14 cellular contexts compared by ENCODE assay signal in genomic region chr20:1357921-1358671, GRCh38. TPM values are rescaled to one million over a fixed set of nuclear protein-coding genes. Genes with fewer than 3 reads are reported as not detected.
A peak's percentile ranks its signal among the peaks of the same experiment; 100 is the strongest.
DNase-seq lines count a peak whose midpoint lies in the region.
"Had no signal": no experiment of that assay in that cellular context is flagged by ENCODE, and none has a peak within 500 bp of the region (broad histone marks: within the 10 kb centered on the region; RNA-seq: fewer than 3 reads in every experiment).

No MANE protein-coding gene starts in this region.

- CTCF ChIA-PET in CD4-positive, alpha-beta memory T cell (lab: Charles Lee; ENCODE audit: partially characterized antibody): interaction anchor here (1.1 kb wide), 1 partner anchor 26 kb away, joined by 3 read pairs; no protein-coding TSS in a partner anchor

- H3K9me3 ChIP-seq in CD4-positive, alpha-beta memory T cell (ENCODE audit: control insufficient read depth in 1 of 2, low read length in 2 of 2): no peaks in the 10 kb centered on the region

- peaks cover 24% of the 10 kb centered on the region for H3K4me1 ChIP-seq in CD4-positive, alpha-beta memory T cell (ENCODE audit: insufficient read depth, low read length)

- peak overlapping the region in 7 of 8 donors; percentile 1 to 60 (median 39) for H3K4me3 Mint-ChIP-seq in CD4-positive, alpha-beta memory T cell
- peak overlapping the region; percentile 55 for H3K4me3 Mint-ChIP-seq in activated T-helper 2 cell treated with anti-CD3 and anti-CD28 coated beads, Interferon-gamma antibody, Interleukin-2, Interleukin-4, amounts not matched to agents 10 μg/mL and 5 μg/mL and 100 μg/mL, durations not matched to agents 14 hours and 24 hours and 36 hours (ENCODE audit: low read depth)
- H3K4me3 Mint-ChIP-seq: GM23338 had no signal

- H3K9me3 Mint-ChIP-seq in CD4-positive, alpha-beta memory T cell: peaks cover 0 to 11% (median 0%) of the 10 kb centered on the region in 8 donors
- peaks cover 30% of the 10 kb centered on the region for H3K9me3 Mint-ChIP-seq in activated T-helper 2 cell treated with anti-CD3 and anti-CD28 coated beads, Interferon-gamma antibody, Interleukin-2, Interleukin-4, amounts not matched to agents 10 μg/mL and 5 μg/mL and 100 μg/mL, durations not matched to agents 14 hours and 24 hours and 36 hours
- H3K9me3 Mint-ChIP-seq: GM23338 had no signal

- no peaks in the 10 kb centered on the region for H3K27me3 ChIP-seq in CD4-positive, alpha-beta memory T cell (ENCODE audit: insufficient read depth, low read length)
- H3K27me3 ChIP-seq: BLaER1 treated with 17β-estradiol and CSF1 and Interleukin-3, amounts not matched to agents 10 nM and 100 nM had no signal

- H3K36me3 Mint-ChIP-seq in CD4-positive, alpha-beta memory T cell: peaks cover 66 to 70% of the 10 kb centered on the region in 2 donors
- H3K36me3 Mint-ChIP-seq in activated T-helper 2 cell treated with anti-CD3 and anti-CD28 coated beads, Interferon-gamma antibody, Interleukin-2, Interleukin-4, amounts not matched to agents 10 μg/mL and 5 μg/mL and 100 μg/mL, durations not matched to agents 14 hours and 24 hours and 36 hours (ENCODE audit: low read depth): peaks cover 87% of the 10 kb centered on the region

- H3K4me3 ChIP-seq in CD4-positive, alpha-beta memory T cell (ENCODE audit: low read length in 2 of 2): no peak overlapping the region
- H3K4me3 ChIP-seq: BLaER1 treated with 17β-estradiol and CSF1 and Interleukin-3, amounts not matched to agents 10 nM and 100 nM; GM23338 had no signal

- no peak for DNase-seq in CD4-positive, alpha-beta memory T cell
- DNase-seq in M059J (ENCODE audit: low read depth) (peak; percentile 84), iris pigment epithelial cell (ENCODE audit: low read depth) (peak; percentile 87), NCI-H510A (lab: John Stamatoyannopoulos, UW) (no peak), NOMO-1 treated with DMSO at 0.1 percent for 48 hours (lab: John Stamatoyannopoulos, UW; ENCODE audit: unreplicated experiment) (no peak), COLO668 (lab: John Stamatoyannopoulos, UW; ENCODE audit: unreplicated experiment) (no peak), NCI-H1694 treated with DMSO at 0.1 percent for 48 hours (lab: John Stamatoyannopoulos, UW) (no peak)
- peak; percentile 56 for DNase-seq in activated T-helper 2 cell treated with anti-CD3 and anti-CD28 coated beads, Interferon-gamma antibody, Interleukin-2, Interleukin-4, amounts not matched to agents 10 μg/mL and 5 μg/mL and 100 μg/mL, durations not matched to agents 14 hours and 24 hours and 36 hours (ENCODE audit: low spot score)
- DNase-seq: amygdala; effector memory CD4-positive, alpha-beta T cell; NCI-H2081; right cardiac atrium had no signal

- POLR2A ChIA-PET in CD4-positive, alpha-beta memory T cell (lab: Charles Lee; ENCODE audit: partially characterized antibody): no interaction called here

- peak overlapping the region in 4 of 7 donors; percentile 30 to 61 (median 42) for H3K27ac Mint-ChIP-seq in CD4-positive, alpha-beta memory T cell
- H3K27ac Mint-ChIP-seq in activated T-helper 2 cell treated with anti-CD3 and anti-CD28 coated beads, Interferon-gamma antibody, Interleukin-2, Interleukin-4, amounts not matched to agents 10 μg/mL and 5 μg/mL and 100 μg/mL, durations not matched to agents 14 hours and 24 hours and 36 hours: peak overlapping the region; percentile 85
- H3K27ac Mint-ChIP-seq: GM23338 had no signal

- H3K4me1 Mint-ChIP-seq in CD4-positive, alpha-beta memory T cell: peaks cover 28 to 45% (median 38%) of the 10 kb centered on the region in 4 donors
- H3K4me1 Mint-ChIP-seq in activated T-helper 2 cell treated with anti-CD3 and anti-CD28 coated beads, Interferon-gamma antibody, Interleukin-2, Interleukin-4, amounts not matched to agents 10 μg/mL and 5 μg/mL and 100 μg/mL, durations not matched to agents 14 hours and 24 hours and 36 hours (ENCODE audit: low read depth): peaks cover 61% of the 10 kb centered on the region
- H3K4me1 Mint-ChIP-seq: GM23338 had no signal

- intact Hi-C loops in CD4-positive, alpha-beta memory T cell (cut with micrococcal nuclease): no loop called here
- intact Hi-C loops in activated T-helper 2 cell treated with anti-CD3 and anti-CD28 coated beads, Interferon-gamma antibody, Interleukin-2, Interleukin-4, amounts not matched to agents 10 μg/mL and 5 μg/mL and 100 μg/mL, durations not matched to agents 14 hours and 24 hours and 36 hours (cut with micrococcal nuclease): loop anchor here (1.0 to 10.0 kb wide), 4 partner anchors 12 to 307 kb away; no protein-coding TSS in a partner anchor

- H3K27me3 Mint-ChIP-seq in CD4-positive, alpha-beta memory T cell: no peaks in the 10 kb centered on the region
- H3K27me3 Mint-ChIP-seq in activated T-helper 2 cell treated with anti-CD3 and anti-CD28 coated beads, Interferon-gamma antibody, Interleukin-2, Interleukin-4, amounts not matched to agents 10 μg/mL and 5 μg/mL and 100 μg/mL, durations not matched to agents 14 hours and 24 hours and 36 hours (ENCODE audit: low read depth): no peaks in the 10 kb centered on the region

- H3K27ac ChIP-seq in CD4-positive, alpha-beta memory T cell (ENCODE audit: low read depth, low read length): no peak overlapping the region
- H3K27ac ChIP-seq: BLaER1 treated with 17β-estradiol and CSF1 and Interleukin-3, amounts not matched to agents 10 nM and 100 nM had no signal

- peaks cover 20% of the 10 kb centered on the region for H3K36me3 ChIP-seq in CD4-positive, alpha-beta memory T cell (ENCODE audit: insufficient read depth, low read length)

RNA-seq across cellular contexts. Expression of gene SDCBP2, which starts 29.2 kb away (rescaled TPM):
- total RNA-seq in CD4-positive, alpha-beta memory T cell: under 1 TPM; 0.61 to 0.94 TPM
- polyA plus RNA-seq in CD4-positive, alpha-beta memory T cell: 1 to 10 TPM; 1.5 to 2.2 TPM
- total RNA-seq in M059J (2014; rRNA removed; shearing (Covaris generic)): 3.4 and 3.7 TPM in 2 replicates
- 3.2 and 4.1 TPM in 2 replicates for total RNA-seq in activated T-helper 2 cell treated with anti-CD3 and anti-CD28 coated beads, Interferon-gamma antibody, Interleukin-2, Interleukin-4, amounts not matched to agents 10 μg/mL and 5 μg/mL and 100 μg/mL, durations not matched to agents 14 hours and 24 hours and 36 hours

RNA-seq across cellular contexts. Expression of gene FKBP1A, which starts 34.8 kb away (rescaled TPM):
- total RNA-seq in CD4-positive, alpha-beta memory T cell: 10 to 100 TPM; 77.8 to 86.4 TPM
- polyA plus RNA-seq in CD4-positive, alpha-beta memory T cell: 10 to 100 TPM; 47.0 to 62.2 TPM
- 387 and 462 TPM in 2 replicates for total RNA-seq in M059J (2014; rRNA removed; shearing (Covaris generic))
- 320 and 330 TPM in 2 replicates for total RNA-seq in activated T-helper 2 cell treated with anti-CD3 and anti-CD28 coated beads, Interferon-gamma antibody, Interleukin-2, Interleukin-4, amounts not matched to agents 10 μg/mL and 5 μg/mL and 100 μg/mL, durations not matched to agents 14 hours and 24 hours and 36 hours

Comparison
In these comparisons a context has a peak if more than half of its experiments do, and no peak if none do; other contexts are left out.
1. DNase-seq: peak in M059J (single experiment), activated T-helper 2 cell treated with anti-CD3 and anti-CD28 coated beads, Interferon-gamma antibody, Interleukin-2, Interleukin-4, amounts not matched to agents 10 μg/mL and 5 μg/mL and 100 μg/mL, durations not matched to agents 14 hours and 24 hours and 36 hours (single experiment) and iris pigment epithelial cell (single experiment); none in CD4-positive, alpha-beta memory T cell (0 of 5), NCI-H510A (single experiment), NOMO-1 treated with DMSO at 0.1 percent for 48 hours (single experiment), COLO668 (single experiment) and NCI-H1694 treated with DMSO at 0.1 percent for 48 hours (single experiment).